11 cellular contexts compared by ENCODE assay signal in the genomic region with DNA sequence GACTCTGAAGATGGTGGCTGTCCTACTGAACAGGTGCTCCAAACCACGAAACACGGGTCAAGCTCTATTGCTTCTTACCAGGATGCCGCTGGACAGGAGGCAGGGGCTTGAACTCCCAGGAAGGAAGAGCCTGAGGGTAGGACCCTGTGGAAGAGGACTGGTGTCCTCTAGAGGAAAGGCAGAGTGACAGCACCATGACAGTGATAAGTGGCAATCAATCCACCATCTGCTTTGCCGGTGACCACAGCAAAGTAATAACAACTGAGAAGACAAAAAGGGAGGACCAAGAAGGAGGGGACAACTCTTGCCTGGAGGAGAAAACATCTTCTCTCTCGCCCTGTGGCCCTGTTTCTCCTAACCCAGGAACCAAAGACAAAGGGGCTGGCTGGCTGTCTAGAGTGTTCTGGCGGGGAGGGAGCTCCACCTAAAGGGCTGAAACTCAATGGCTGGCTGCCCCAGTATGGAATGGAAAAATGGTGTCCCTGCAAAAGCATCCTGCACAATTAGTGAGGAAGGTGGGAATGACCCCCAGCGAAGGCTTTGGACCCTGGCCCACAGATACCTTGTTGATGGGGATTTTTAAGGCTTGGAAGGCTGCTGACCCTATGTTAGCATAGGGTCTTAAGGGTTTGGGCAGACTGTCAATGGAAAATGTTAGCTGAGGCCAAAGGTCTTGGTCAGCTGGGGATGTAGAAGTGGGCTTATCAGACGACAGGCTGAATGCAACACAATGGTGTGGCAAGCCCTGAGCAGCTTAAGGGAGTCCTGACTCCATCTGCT. TPM values are rescaled to one million over a fixed set of nuclear protein-coding genes. Genes with fewer than 3 reads are reported as not detected.
A peak's percentile ranks its signal among the peaks of the same experiment; 100 is the strongest.
DNase-seq lines count a peak whose midpoint lies in the region; ATAC-seq and TF ChIP-seq lines count a peak whose summit lies in the region.
"Had no signal": no experiment of that assay in that cellular context is flagged by ENCODE, and none has a peak within 500 bp of the region (broad histone marks: within the 10 kb centered on the region; RNA-seq: fewer than 3 reads in every experiment).

No MANE protein-coding gene starts in this region.

- DNase-seq in AG08395 (ENCODE audit: low spot score) (peak; percentile 18), PC-3 (peak; percentile 29), fibroblast of villous mesenchyme (ENCODE audit: low read depth) (peak; percentile 17), DMS79 (lab: John Stamatoyannopoulos, UW) (no peak)
- DNase-seq in stimulated activated naive B cell treated with anti-CD40 and anti-IgM and Interleukin-4, amounts not matched to agents 10 μg/mL and 1 μg/mL and 100 μg/mL, for 72 hours: no peak
- DNase-seq in activated T-cell treated with anti-CD3 and anti-CD28 coated beads, Interleukin-2, amount 50 U/mL, for 72 hours: no peak
- DNase-seq: activated T-cell treated with anti-CD3 and anti-CD28 coated beads, Interleukin-2, amount 50 U/mL, for 48 hours; naive thymus-derived CD8-positive, alpha-beta T cell had no signal

- no peaks in the 10 kb centered on the region for H3K9me3 ChIP-seq in PC-3 (ENCODE audit: low read length)
- H3K9me3 ChIP-seq: SJCRH30 had no signal

- no peaks in the 10 kb centered on the region for H3K9me3 Mint-ChIP-seq in stimulated activated naive B cell treated with anti-CD40 and anti-IgM and Interleukin-4, amounts not matched to agents 10 μg/mL and 1 μg/mL and 100 μg/mL, for 72 hours
- peaks cover 0 to 1% of the 10 kb centered on the region in 2 donors for H3K9me3 Mint-ChIP-seq in activated T-cell treated with anti-CD3 and anti-CD28 coated beads, Interleukin-2, amount 50 U/mL, for 72 hours
- H3K9me3 Mint-ChIP-seq: naive thymus-derived CD8-positive, alpha-beta T cell had no signal

- H3K9me2 ChIP-seq in PC-3 (replicated peaks; ENCODE audit: low read length): no peaks in the 10 kb centered on the region

- POLR2A ChIA-PET in PC-3 (lab: Charles Lee; ENCODE audit: unreplicated experiment): no interaction called here

- no peak overlapping the region for H3K4me2 ChIP-seq in PC-3 (ENCODE audit: low read length)

- H2AFZ ChIP-seq in PC-3 (ENCODE audit: low read length): no peak overlapping the region

- no peak overlapping the region for H3K27ac ChIP-seq in PC-3 (ENCODE audit: low read length)
- H3K27ac ChIP-seq: SJCRH30 had no signal

- H3K9ac ChIP-seq in PC-3 (ENCODE audit: low read length): no peak overlapping the region

- no peaks in the 10 kb centered on the region for H3K27me3 ChIP-seq in PC-3 (ENCODE audit: low read length)
- H3K27me3 ChIP-seq: SJCRH30 had no signal

- peaks cover 44 to 69% of the 10 kb centered on the region in 2 donors for H3K36me3 Mint-ChIP-seq in stimulated activated naive B cell treated with anti-CD40 and anti-IgM and Interleukin-4, amounts not matched to agents 10 μg/mL and 1 μg/mL and 100 μg/mL, for 72 hours
- peaks cover 2 to 3% of the 10 kb centered on the region in 2 donors for H3K36me3 Mint-ChIP-seq in activated T-cell treated with anti-CD3 and anti-CD28 coated beads, Interleukin-2, amount 50 U/mL, for 72 hours (ENCODE audit: insufficient read depth in 2 of 2)

- no peaks in the 10 kb centered on the region for H4K20me1 ChIP-seq in PC-3 (ENCODE audit: low read length)

- H3K4me3 ChIP-seq in PC-3 (ENCODE audit: low read length): no peak overlapping the region
- H3K4me3 ChIP-seq in fibroblast of villous mesenchyme (ENCODE audit: low read depth, low read length): no peak overlapping the region
- H3K4me3 ChIP-seq: SJCRH30 had no signal

- H3K27ac Mint-ChIP-seq in stimulated activated naive B cell treated with anti-CD40 and anti-IgM and Interleukin-4, amounts not matched to agents 10 μg/mL and 1 μg/mL and 100 μg/mL, for 72 hours: no peak overlapping the region
- no peak overlapping the region for H3K27ac Mint-ChIP-seq in activated T-cell treated with anti-CD3 and anti-CD28 coated beads, Interleukin-2, amount 50 U/mL, for 72 hours

- peak; percentile 53 for TF ChIP-seq CTCF in GM12873 (IDR thresholded peaks at IDR 0.05; ENCODE audit: insufficient read depth, low read depth, low read length, missing control alignments)
- TF ChIP-seq CTCF in PC-3 (conservative IDR thresholded peaks at IDR 0.05; ENCODE audit: low read depth, low read length): peak; percentile 55
- TF ChIP-seq CTCF in fibroblast of villous mesenchyme (IDR thresholded peaks at IDR 0.05; ENCODE audit: insufficient read depth, low read depth, low read length): peak; percentile 45

- H3K36me3 ChIP-seq in PC-3 (ENCODE audit: low read depth, low read length): no peaks in the 10 kb centered on the region
- H3K36me3 ChIP-seq: SJCRH30 had no signal

- no peaks in the 10 kb centered on the region for H3K79me2 ChIP-seq in PC-3 (ENCODE audit: low read length)

- H3F3A ChIP-seq in PC-3 (ENCODE audit: low read length, unreplicated experiment): no peaks in the 10 kb centered on the region

- ATAC-seq in PC-3 (peak; percentile 39; the same call in 1 of the 2 replicates), HG03039 (IDR thresholded peaks at IDR 0.05; ENCODE audit: unreplicated experiment) (no peak)
- ATAC-seq in stimulated activated naive B cell treated with anti-CD40 and anti-IgM and Interleukin-4, amounts not matched to agents 10 μg/mL and 1 μg/mL and 100 μg/mL, for 72 hours (replicated peaks): no peak
- no peak for ATAC-seq in activated T-cell treated with anti-CD3 and anti-CD28 coated beads, Interleukin-2, amount 50 U/mL, for 72 hours (replicated peaks in 1 of 2)
- ATAC-seq: naive thymus-derived CD8-positive, alpha-beta T cell had no signal

- intact Hi-C loops in PC-3 (cut with micrococcal nuclease): loop anchor here (2.0 kb wide), 1 partner anchor 25 kb away; no protein-coding TSS in a partner anchor

- CTCF ChIA-PET in PC-3 (lab: Charles Lee): no interaction called here

- H3K4me1 ChIP-seq in PC-3 (ENCODE audit: insufficient read depth, low read length): peaks cover 18% of the 10 kb centered on the region

- H3K4me1 Mint-ChIP-seq in stimulated activated naive B cell treated with anti-CD40 and anti-IgM and Interleukin-4, amounts not matched to agents 10 μg/mL and 1 μg/mL and 100 μg/mL, for 72 hours: peaks cover 12 to 14% of the 10 kb centered on the region in 2 donors
- peaks cover 13% of the 10 kb centered on the region for H3K4me1 Mint-ChIP-seq in activated T-cell treated with anti-CD3 and anti-CD28 coated beads, Interleukin-2, amount 50 U/mL, for 72 hours (ENCODE audit: low read depth)

- H3K27me3 Mint-ChIP-seq in stimulated activated naive B cell treated with anti-CD40 and anti-IgM and Interleukin-4, amounts not matched to agents 10 μg/mL and 1 μg/mL and 100 μg/mL, for 72 hours: no peaks in the 10 kb centered on the region
- peaks cover 8% of the 10 kb centered on the region for H3K27me3 Mint-ChIP-seq in activated T-cell treated with anti-CD3 and anti-CD28 coated beads, Interleukin-2, amount 50 U/mL, for 72 hours (ENCODE audit: low read depth)
- H3K27me3 Mint-ChIP-seq: naive thymus-derived CD8-positive, alpha-beta T cell had no signal

- BruUV-seq in PC-3 (replicated peaks; lab: Mats Ljungman, UMichigan): no TSS peak

- H3K4me3 Mint-ChIP-seq in stimulated activated naive B cell treated with anti-CD40 and anti-IgM and Interleukin-4, amounts not matched to agents 10 μg/mL and 1 μg/mL and 100 μg/mL, for 72 hours: no peak overlapping the region
- no peak overlapping the region for H3K4me3 Mint-ChIP-seq in activated T-cell treated with anti-CD3 and anti-CD28 coated beads, Interleukin-2, amount 50 U/mL, for 72 hours
- H3K4me3 Mint-ChIP-seq: naive thymus-derived CD8-positive, alpha-beta T cell had no signal

RNA-seq across cellular contexts. Expression of gene PROC, which starts 35.4 kb away (rescaled TPM):
- total RNA-seq in PC-3 (2014; rRNA removed) (0.35 and 0.58 TPM in 2 replicates), fibroblast of villous mesenchyme (not detected in 2 replicates)
- under 1 TPM in 1 of 2 donors, not detected in 1; 0.42 TPM for total RNA-seq in activated T-cell treated with anti-CD3 and anti-CD28 coated beads, Interleukin-2, amount 50 U/mL, for 72 hours
- total RNA-seq: naive thymus-derived CD8-positive, alpha-beta T cell; SJCRH30 had no signal

Comparison
In these comparisons a context has a peak if more than half of its experiments do, and no peak if none do; other contexts are left out.
1. DNase-seq: peak in AG08395 (single experiment), PC-3 (single experiment) and fibroblast of villous mesenchyme (single experiment); none in stimulated activated naive B cell treated with anti-CD40 and anti-IgM and Interleukin-4, amounts not matched to agents 10 μg/mL and 1 μg/mL and 100 μg/mL, for 72 hours (single experiment), DMS79 (single experiment) and activated T-cell treated with anti-CD3 and anti-CD28 coated beads, Interleukin-2, amount 50 U/mL, for 72 hours (0 of 2).
2. Peak in every context shown above with its lines, with median percentiles within 50 percentile points of each other: CTCF ChIP-seq.